In genomic region chr7:114502454-114503254, GRCh38 we compare ENCODE assay signal across 1 cellular context.
TF ChIP-seq lines count a peak whose summit lies in the region.

No MANE protein-coding gene starts in this region.

TF ChIP-seq in WTC11, 78 proteins besides CTCF, POLR2A, EP300 and RAD21 (continued from another document):
- TF ChIP-seq ZNF532 (CRISPR knock-in tag; IDR thresholded peaks at IDR 0.05; ENCODE audit: borderline replicate concordance): no peak
